ENCODE assay signal across 1 cellular context in the genomic region with DNA sequence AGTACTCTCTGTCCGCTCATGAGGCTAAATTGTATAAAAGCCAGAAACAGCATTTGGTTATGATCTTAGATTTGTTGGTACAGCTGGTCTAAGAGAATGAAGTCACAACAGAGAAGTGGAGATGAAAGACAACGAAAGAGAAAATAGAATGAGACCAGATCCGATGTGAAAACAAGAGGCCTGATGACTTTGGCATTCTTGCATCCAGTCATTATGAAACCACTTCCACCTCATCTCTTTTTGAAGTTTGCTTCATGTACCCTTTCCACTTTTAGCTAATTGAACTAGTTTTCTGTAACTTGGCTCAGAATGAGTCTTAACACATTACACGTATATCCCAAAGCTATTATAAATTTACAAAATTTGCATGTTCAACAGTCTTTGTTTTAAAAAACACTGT.
A peak's percentile ranks its signal among the peaks of the same experiment; 100 is the strongest.
TF ChIP-seq lines count a peak whose summit lies in the region.

No MANE protein-coding gene starts in this region.

TF ChIP-seq in GM12878, 131 proteins besides CTCF, POLR2A, EP300 and RAD21 (continued from another document and continues in another):
- TF ChIP-seq, protein P1, sequence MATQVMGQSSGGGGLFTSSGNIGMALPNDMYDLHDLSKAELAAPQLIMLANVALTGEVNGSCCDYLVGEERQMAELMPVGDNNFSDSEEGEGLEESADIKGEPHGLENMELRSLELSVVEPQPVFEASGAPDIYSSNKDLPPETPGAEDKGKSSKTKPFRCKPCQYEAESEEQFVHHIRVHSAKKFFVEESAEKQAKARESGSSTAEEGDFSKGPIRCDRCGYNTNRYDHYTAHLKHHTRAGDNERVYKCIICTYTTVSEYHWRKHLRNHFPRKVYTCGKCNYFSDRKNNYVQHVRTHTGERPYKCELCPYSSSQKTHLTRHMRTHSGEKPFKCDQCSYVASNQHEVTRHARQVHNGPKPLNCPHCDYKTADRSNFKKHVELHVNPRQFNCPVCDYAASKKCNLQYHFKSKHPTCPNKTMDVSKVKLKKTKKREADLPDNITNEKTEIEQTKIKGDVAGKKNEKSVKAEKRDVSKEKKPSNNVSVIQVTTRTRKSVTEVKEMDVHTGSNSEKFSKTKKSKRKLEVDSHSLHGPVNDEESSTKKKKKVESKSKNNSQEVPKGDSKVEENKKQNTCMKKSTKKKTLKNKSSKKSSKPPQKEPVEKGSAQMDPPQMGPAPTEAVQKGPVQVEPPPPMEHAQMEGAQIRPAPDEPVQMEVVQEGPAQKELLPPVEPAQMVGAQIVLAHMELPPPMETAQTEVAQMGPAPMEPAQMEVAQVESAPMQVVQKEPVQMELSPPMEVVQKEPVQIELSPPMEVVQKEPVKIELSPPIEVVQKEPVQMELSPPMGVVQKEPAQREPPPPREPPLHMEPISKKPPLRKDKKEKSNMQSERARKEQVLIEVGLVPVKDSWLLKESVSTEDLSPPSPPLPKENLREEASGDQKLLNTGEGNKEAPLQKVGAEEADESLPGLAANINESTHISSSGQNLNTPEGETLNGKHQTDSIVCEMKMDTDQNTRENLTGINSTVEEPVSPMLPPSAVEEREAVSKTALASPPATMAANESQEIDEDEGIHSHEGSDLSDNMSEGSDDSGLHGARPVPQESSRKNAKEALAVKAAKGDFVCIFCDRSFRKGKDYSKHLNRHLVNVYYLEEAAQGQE (IDR thresholded peaks at IDR 0.05; ENCODE audit: low read depth, low read length): no peak
- 0 out of 2 replicates have a peak, but pooled peaks have one; percentile 12 for TF ChIP-seq CREM (IDR thresholded peaks at IDR 0.05; ENCODE audit: low read depth)
- no peak for TF ChIP-seq GABPA (IDR thresholded peaks at IDR 0.05; ENCODE audit: low read depth)
- TF ChIP-seq, protein P2, sequence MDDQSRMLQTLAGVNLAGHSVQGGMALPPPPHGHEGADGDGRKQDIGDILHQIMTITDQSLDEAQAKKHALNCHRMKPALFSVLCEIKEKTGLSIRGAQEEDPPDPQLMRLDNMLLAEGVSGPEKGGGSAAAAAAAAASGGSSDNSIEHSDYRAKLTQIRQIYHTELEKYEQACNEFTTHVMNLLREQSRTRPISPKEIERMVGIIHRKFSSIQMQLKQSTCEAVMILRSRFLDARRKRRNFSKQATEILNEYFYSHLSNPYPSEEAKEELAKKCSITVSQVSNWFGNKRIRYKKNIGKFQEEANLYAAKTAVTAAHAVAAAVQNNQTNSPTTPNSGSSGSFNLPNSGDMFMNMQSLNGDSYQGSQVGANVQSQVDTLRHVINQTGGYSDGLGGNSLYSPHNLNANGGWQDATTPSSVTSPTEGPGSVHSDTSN (IDR thresholded peaks at IDR 0.05; ENCODE audit: insufficient replicate concordance, low read depth, low read length): no peak
- TF ChIP-seq, protein P3, sequence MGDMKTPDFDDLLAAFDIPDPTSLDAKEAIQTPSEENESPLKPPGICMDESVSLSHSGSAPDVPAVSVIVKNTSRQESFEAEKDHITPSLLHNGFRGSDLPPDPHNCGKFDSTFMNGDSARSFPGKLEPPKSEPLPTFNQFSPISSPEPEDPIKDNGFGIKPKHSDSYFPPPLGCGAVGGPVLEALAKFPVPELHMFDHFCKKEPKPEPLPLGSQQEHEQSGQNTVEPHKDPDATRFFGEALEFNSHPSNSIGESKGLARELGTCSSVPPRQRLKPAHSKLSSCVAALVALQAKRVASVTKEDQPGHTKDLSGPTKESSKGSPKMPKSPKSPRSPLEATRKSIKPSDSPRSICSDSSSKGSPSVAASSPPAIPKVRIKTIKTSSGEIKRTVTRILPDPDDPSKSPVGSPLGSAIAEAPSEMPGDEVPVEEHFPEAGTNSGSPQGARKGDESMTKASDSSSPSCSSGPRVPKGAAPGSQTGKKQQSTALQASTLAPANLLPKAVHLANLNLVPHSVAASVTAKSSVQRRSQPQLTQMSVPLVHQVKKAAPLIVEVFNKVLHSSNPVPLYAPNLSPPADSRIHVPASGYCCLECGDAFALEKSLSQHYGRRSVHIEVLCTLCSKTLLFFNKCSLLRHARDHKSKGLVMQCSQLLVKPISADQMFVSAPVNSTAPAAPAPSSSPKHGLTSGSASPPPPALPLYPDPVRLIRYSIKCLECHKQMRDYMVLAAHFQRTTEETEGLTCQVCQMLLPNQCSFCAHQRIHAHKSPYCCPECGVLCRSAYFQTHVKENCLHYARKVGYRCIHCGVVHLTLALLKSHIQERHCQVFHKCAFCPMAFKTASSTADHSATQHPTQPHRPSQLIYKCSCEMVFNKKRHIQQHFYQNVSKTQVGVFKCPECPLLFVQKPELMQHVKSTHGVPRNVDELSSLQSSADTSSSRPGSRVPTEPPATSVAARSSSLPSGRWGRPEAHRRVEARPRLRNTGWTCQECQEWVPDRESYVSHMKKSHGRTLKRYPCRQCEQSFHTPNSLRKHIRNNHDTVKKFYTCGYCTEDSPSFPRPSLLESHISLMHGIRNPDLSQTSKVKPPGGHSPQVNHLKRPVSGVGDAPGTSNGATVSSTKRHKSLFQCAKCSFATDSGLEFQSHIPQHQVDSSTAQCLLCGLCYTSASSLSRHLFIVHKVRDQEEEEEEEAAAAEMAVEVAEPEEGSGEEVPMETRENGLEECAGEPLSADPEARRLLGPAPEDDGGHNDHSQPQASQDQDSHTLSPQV (IDR thresholded peaks at IDR 0.05): no peak
- TF ChIP-seq FOXK2 (IDR thresholded peaks at IDR 0.05): no peak
- TF ChIP-seq, protein P4, sequence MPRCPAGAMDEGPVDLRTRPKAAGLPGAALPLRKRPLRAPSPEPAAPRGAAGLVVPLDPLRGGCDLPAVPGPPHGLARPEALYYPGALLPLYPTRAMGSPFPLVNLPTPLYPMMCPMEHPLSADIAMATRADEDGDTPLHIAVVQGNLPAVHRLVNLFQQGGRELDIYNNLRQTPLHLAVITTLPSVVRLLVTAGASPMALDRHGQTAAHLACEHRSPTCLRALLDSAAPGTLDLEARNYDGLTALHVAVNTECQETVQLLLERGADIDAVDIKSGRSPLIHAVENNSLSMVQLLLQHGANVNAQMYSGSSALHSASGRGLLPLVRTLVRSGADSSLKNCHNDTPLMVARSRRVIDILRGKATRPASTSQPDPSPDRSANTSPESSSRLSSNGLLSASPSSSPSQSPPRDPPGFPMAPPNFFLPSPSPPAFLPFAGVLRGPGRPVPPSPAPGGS (IDR thresholded peaks at IDR 0.05; ENCODE audit: borderline replicate concordance, insufficient read depth, low read depth, low read length, poor library complexity, severe bottlenecking): no peak
- TF ChIP-seq CHD1 (IDR thresholded peaks at IDR 0.05; ENCODE audit: low read depth, low read length): no peak
- no peak for TF ChIP-seq KLF5 (IDR thresholded peaks at IDR 0.05; ENCODE audit: partially characterized antibody)
- TF ChIP-seq, protein P5, sequence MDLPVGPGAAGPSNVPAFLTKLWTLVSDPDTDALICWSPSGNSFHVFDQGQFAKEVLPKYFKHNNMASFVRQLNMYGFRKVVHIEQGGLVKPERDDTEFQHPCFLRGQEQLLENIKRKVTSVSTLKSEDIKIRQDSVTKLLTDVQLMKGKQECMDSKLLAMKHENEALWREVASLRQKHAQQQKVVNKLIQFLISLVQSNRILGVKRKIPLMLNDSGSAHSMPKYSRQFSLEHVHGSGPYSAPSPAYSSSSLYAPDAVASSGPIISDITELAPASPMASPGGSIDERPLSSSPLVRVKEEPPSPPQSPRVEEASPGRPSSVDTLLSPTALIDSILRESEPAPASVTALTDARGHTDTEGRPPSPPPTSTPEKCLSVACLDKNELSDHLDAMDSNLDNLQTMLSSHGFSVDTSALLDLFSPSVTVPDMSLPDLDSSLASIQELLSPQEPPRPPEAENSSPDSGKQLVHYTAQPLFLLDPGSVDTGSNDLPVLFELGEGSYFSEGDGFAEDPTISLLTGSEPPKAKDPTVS (IDR thresholded peaks at IDR 0.05; ENCODE audit: low read depth, low read length): no peak
- no peak for TF ChIP-seq KDM1A (IDR thresholded peaks at IDR 0.05; ENCODE audit: borderline replicate concordance)
- no peak for TF ChIP-seq ZBED1 (IDR thresholded peaks at IDR 0.05; ENCODE audit: borderline replicate concordance)
- TF ChIP-seq ZNF622 (IDR thresholded peaks at IDR 0.05): no peak
- 0 out of 2 replicates have a peak, but pooled peaks have one; percentile 17 for TF ChIP-seq RUNX3 (IDR thresholded peaks at IDR 0.05; ENCODE audit: low read length)
- no peak for TF ChIP-seq SUPT20H (IDR thresholded peaks at IDR 0.05; ENCODE audit: borderline replicate concordance, control insufficient read depth, low read depth, low read length)
- TF ChIP-seq, protein P6, sequence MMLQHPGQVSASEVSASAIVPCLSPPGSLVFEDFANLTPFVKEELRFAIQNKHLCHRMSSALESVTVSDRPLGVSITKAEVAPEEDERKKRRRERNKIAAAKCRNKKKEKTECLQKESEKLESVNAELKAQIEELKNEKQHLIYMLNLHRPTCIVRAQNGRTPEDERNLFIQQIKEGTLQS (IDR thresholded peaks at IDR 0.05; ENCODE audit: borderline replicate concordance, extremely low read depth, low read depth, low read length): no peak
- TF ChIP-seq ZZZ3 (IDR thresholded peaks at IDR 0.05; ENCODE audit: control insufficient read depth, insufficient read length, low read depth): no peak
- TF ChIP-seq NRF1 (conservative IDR thresholded peaks at IDR 0.05; ENCODE audit: low read depth, low read length): no peak
- no peak for TF ChIP-seq BHLHE40 (IDR thresholded peaks at IDR 0.05; ENCODE audit: borderline replicate concordance in 1 of 2, low read depth in 2 of 2, low read length in 1 of 2)
- TF ChIP-seq SIX5 (IDR thresholded peaks at IDR 0.05; ENCODE audit: low read depth, low read length, severe bottlenecking): no peak
- TF ChIP-seq NBN (IDR thresholded peaks at IDR 0.05): no peak
- TF ChIP-seq TCF12 (IDR thresholded peaks at IDR 0.05; ENCODE audit: low read depth, low read length): no peak
- no peak for TF ChIP-seq CHD2 (IDR thresholded peaks at IDR 0.05; ENCODE audit: borderline replicate concordance, low read depth, low read length)
- TF ChIP-seq MYB (IDR thresholded peaks at IDR 0.05; ENCODE audit: borderline replicate concordance, low read depth, low read length): no peak
- TF ChIP-seq POLR2AphosphoS5 (IDR thresholded peaks at IDR 0.05; ENCODE audit: low read length): no peak
- TF ChIP-seq MEF2B (IDR thresholded peaks at IDR 0.05; ENCODE audit: partially characterized antibody, poor library complexity, severe bottlenecking): no peak
- peak; percentile 64 for TF ChIP-seq ATF7 (IDR thresholded peaks at IDR 0.05; ENCODE audit: low read depth)
- TF ChIP-seq ZNF217 (IDR thresholded peaks at IDR 0.05): 0 out of 2 replicates have a peak, but pooled peaks have one; percentile 42
- TF ChIP-seq HCFC1 (IDR thresholded peaks at IDR 0.05; ENCODE audit: low read length): no peak
- TF ChIP-seq, protein P7, sequence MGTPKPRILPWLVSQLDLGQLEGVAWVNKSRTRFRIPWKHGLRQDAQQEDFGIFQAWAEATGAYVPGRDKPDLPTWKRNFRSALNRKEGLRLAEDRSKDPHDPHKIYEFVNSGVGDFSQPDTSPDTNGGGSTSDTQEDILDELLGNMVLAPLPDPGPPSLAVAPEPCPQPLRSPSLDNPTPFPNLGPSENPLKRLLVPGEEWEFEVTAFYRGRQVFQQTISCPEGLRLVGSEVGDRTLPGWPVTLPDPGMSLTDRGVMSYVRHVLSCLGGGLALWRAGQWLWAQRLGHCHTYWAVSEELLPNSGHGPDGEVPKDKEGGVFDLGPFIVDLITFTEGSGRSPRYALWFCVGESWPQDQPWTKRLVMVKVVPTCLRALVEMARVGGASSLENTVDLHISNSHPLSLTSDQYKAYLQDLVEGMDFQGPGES (IDR thresholded peaks at IDR 0.05): no peak
- TF ChIP-seq FOXM1 (IDR thresholded peaks at IDR 0.05; ENCODE audit: low read depth, low read length): no peak
- no peak for TF ChIP-seq SPI1 (IDR thresholded peaks at IDR 0.05; ENCODE audit: borderline replicate concordance, insufficient read depth, low read depth, low read length)
- no peak for TF ChIP-seq ASH2L (IDR thresholded peaks at IDR 0.05; ENCODE audit: borderline replicate concordance, low read depth)
- TF ChIP-seq BRCA1 (IDR thresholded peaks at IDR 0.05; ENCODE audit: low read depth, low read length): no peak
- no peak for TF ChIP-seq MYC (IDR thresholded peaks at IDR 0.05; ENCODE audit: insufficient read depth, insufficient read length, insufficient replicate concordance, low read length, severe bottlenecking)
- TF ChIP-seq, protein P8, sequence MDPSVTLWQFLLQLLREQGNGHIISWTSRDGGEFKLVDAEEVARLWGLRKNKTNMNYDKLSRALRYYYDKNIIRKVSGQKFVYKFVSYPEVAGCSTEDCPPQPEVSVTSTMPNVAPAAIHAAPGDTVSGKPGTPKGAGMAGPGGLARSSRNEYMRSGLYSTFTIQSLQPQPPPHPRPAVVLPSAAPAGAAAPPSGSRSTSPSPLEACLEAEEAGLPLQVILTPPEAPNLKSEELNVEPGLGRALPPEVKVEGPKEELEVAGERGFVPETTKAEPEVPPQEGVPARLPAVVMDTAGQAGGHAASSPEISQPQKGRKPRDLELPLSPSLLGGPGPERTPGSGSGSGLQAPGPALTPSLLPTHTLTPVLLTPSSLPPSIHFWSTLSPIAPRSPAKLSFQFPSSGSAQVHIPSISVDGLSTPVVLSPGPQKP (IDR thresholded peaks at IDR 0.05; ENCODE audit: low read depth, low read length): no peak
- no peak for TF ChIP-seq LARP7 (IDR thresholded peaks at IDR 0.05)
- peak; percentile 84 for TF ChIP-seq TCF7 (IDR thresholded peaks at IDR 0.05; ENCODE audit: borderline replicate concordance)
- TF ChIP-seq, protein P9, sequence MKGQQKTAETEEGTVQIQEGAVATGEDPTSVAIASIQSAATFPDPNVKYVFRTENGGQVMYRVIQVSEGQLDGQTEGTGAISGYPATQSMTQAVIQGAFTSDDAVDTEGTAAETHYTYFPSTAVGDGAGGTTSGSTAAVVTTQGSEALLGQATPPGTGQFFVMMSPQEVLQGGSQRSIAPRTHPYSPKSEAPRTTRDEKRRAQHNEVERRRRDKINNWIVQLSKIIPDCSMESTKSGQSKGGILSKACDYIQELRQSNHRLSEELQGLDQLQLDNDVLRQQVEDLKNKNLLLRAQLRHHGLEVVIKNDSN (IDR thresholded peaks at IDR 0.05; ENCODE audit: borderline replicate concordance, extremely low read length, insufficient read depth, low read depth, low read length): no peak
- no peak for TF ChIP-seq SMAD5 (IDR thresholded peaks at IDR 0.05; ENCODE audit: low read depth)
- TF ChIP-seq, protein P10, sequence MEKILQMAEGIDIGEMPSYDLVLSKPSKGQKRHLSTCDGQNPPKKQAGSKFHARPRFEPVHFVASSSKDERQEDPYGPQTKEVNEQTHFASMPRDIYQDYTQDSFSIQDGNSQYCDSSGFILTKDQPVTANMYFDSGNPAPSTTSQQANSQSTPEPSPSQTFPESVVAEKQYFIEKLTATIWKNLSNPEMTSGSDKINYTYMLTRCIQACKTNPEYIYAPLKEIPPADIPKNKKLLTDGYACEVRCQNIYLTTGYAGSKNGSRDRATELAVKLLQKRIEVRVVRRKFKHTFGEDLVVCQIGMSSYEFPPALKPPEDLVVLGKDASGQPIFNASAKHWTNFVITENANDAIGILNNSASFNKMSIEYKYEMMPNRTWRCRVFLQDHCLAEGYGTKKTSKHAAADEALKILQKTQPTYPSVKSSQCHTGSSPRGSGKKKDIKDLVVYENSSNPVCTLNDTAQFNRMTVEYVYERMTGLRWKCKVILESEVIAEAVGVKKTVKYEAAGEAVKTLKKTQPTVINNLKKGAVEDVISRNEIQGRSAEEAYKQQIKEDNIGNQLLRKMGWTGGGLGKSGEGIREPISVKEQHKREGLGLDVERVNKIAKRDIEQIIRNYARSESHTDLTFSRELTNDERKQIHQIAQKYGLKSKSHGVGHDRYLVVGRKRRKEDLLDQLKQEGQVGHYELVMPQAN (conservative IDR thresholded peaks at IDR 0.05): no peak
- TF ChIP-seq NFIC (IDR thresholded peaks at IDR 0.05; ENCODE audit: low read depth, low read length): no peak
